ENCODE assay signal across 1 cellular context in the genomic region with DNA sequence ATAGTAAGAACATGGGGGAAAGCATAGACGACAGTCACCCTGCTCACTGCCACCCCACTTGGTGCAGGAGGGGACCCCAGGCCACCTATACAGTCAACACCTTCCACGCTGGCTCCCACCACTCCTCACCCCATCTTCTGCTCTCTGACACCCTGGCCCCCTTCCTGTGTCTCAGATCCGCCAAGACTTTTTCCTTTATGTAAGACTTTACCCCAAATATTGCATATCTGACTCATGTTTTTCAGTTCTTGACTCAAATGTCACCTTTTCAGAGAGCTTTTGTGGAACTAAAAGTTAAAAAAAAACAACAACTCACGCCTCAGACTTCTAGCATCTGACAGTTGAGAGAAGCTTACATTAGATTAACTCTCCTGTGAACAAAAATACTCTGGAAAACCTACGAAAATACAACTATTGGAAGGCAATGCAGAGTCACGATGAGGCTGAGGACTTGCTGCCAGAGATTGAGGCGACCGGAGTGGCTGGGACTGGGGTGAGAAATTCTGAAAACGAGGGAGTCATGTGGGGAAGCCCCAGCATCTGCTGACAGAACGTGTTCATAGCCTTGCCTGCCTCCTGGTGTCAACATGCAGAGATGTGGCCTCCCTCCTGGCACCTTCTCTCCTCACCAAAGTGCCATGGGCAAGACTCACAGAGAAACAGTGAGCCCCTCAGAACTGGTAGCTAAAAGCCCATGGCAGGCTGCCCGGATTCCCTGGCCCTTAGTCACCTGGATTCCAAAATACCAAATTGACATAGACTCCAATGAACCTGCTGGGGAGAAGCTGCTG.
A peak's percentile ranks its signal among the peaks of the same experiment; 100 is the strongest.
TF ChIP-seq lines count a peak whose summit lies in the region.

No MANE protein-coding gene starts in this region.

TF ChIP-seq in GM12878, 131 proteins besides CTCF, POLR2A, EP300 and RAD21 (continued from another document and continues in another):
- peak; percentile 56; the same call in 1 of the 2 replicates for TF ChIP-seq SPI1 (IDR thresholded peaks at IDR 0.05; ENCODE audit: borderline replicate concordance, insufficient read depth, low read depth, low read length)
- peak; percentile 58 for TF ChIP-seq IKZF1 (conservative IDR thresholded peaks at IDR 0.05)
- no peak; the same call in 1 of the 2 replicates for TF ChIP-seq TAF1 (IDR thresholded peaks at IDR 0.05; ENCODE audit: borderline replicate concordance, low read depth, low read length)
- TF ChIP-seq CREM (IDR thresholded peaks at IDR 0.05; ENCODE audit: low read depth), result peak; percentile 83
- TF ChIP-seq CBX5 (IDR thresholded peaks at IDR 0.05; ENCODE audit: low read depth), result no peak; the same call in 1 of the 2 replicates
- TF ChIP-seq SREBF1 (IDR thresholded peaks at IDR 0.05; ENCODE audit: low read length), result no peak
- no peak for TF ChIP-seq SUZ12 (IDR thresholded peaks at IDR 0.05; ENCODE audit: unreplicated experiment)
- TF ChIP-seq BCL11A (IDR thresholded peaks at IDR 0.05; ENCODE audit: low read depth, low read length), result peak; percentile 93
- TF ChIP-seq YY1 (IDR thresholded peaks at IDR 0.05; ENCODE audit: low read depth, low read length), result no peak
- TF ChIP-seq SRF (IDR thresholded peaks at IDR 0.05; ENCODE audit: low read depth in 2 of 2, low read length in 2 of 2), result 0 out of 4 replicates have a peak, but pooled peaks of 1 of the 2 experiments have one; percentile 23
- no peak for TF ChIP-seq NR2C1 (IDR thresholded peaks at IDR 0.05)
- peak in 1 of 2 experiments; percentile 80; a peak in 1 of 4 replicates for TF ChIP-seq ETV6 (conservative IDR thresholded peaks at IDR 0.05 in 1 of 2, IDR thresholded peaks at IDR 0.05 in 1 of 2; ENCODE audit: borderline replicate concordance in 1 of 2, low read depth in 1 of 2)
- TF ChIP-seq, protein P1, sequence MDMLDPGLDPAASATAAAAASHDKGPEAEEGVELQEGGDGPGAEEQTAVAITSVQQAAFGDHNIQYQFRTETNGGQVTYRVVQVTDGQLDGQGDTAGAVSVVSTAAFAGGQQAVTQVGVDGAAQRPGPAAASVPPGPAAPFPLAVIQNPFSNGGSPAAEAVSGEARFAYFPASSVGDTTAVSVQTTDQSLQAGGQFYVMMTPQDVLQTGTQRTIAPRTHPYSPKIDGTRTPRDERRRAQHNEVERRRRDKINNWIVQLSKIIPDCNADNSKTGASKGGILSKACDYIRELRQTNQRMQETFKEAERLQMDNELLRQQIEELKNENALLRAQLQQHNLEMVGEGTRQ (IDR thresholded peaks at IDR 0.05; ENCODE audit: borderline replicate concordance, low read depth, low read length), result no peak
- TF ChIP-seq SREBF2 (IDR thresholded peaks at IDR 0.05; ENCODE audit: low read length), result no peak
- TF ChIP-seq, protein P2, sequence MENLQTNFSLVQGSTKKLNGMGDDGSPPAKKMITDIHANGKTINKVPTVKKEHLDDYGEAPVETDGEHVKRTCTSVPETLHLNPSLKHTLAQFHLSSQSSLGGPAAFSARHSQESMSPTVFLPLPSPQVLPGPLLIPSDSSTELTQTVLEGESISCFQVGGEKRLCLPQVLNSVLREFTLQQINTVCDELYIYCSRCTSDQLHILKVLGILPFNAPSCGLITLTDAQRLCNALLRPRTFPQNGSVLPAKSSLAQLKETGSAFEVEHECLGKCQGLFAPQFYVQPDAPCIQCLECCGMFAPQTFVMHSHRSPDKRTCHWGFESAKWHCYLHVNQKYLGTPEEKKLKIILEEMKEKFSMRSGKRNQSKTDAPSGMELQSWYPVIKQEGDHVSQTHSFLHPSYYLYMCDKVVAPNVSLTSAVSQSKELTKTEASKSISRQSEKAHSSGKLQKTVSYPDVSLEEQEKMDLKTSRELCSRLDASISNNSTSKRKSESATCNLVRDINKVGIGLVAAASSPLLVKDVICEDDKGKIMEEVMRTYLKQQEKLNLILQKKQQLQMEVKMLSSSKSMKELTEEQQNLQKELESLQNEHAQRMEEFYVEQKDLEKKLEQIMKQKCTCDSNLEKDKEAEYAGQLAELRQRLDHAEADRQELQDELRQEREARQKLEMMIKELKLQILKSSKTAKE (IDR thresholded peaks at IDR 0.05; ENCODE audit: low read depth, poor library complexity, severe bottlenecking), result peak; percentile 72
- TF ChIP-seq FOXM1 (IDR thresholded peaks at IDR 0.05; ENCODE audit: low read depth, low read length), result peak; percentile 79
- TF ChIP-seq CEBPB (IDR thresholded peaks at IDR 0.05; ENCODE audit: borderline replicate concordance in 1 of 2, low read depth in 2 of 2, low read length in 2 of 2), result no peak
- no peak for TF ChIP-seq ZNF217 (IDR thresholded peaks at IDR 0.05)
- TF ChIP-seq FOXK2 (IDR thresholded peaks at IDR 0.05), result no peak
- TF ChIP-seq, protein P3, sequence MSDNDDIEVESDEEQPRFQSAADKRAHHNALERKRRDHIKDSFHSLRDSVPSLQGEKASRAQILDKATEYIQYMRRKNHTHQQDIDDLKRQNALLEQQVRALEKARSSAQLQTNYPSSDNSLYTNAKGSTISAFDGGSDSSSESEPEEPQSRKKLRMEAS (IDR thresholded peaks at IDR 0.05; ENCODE audit: low read depth, low read length), result no peak
- no peak for TF ChIP-seq KAT2A (conservative IDR thresholded peaks at IDR 0.05; ENCODE audit: control insufficient read depth, low read depth, low read length)
- TF ChIP-seq, protein P4, sequence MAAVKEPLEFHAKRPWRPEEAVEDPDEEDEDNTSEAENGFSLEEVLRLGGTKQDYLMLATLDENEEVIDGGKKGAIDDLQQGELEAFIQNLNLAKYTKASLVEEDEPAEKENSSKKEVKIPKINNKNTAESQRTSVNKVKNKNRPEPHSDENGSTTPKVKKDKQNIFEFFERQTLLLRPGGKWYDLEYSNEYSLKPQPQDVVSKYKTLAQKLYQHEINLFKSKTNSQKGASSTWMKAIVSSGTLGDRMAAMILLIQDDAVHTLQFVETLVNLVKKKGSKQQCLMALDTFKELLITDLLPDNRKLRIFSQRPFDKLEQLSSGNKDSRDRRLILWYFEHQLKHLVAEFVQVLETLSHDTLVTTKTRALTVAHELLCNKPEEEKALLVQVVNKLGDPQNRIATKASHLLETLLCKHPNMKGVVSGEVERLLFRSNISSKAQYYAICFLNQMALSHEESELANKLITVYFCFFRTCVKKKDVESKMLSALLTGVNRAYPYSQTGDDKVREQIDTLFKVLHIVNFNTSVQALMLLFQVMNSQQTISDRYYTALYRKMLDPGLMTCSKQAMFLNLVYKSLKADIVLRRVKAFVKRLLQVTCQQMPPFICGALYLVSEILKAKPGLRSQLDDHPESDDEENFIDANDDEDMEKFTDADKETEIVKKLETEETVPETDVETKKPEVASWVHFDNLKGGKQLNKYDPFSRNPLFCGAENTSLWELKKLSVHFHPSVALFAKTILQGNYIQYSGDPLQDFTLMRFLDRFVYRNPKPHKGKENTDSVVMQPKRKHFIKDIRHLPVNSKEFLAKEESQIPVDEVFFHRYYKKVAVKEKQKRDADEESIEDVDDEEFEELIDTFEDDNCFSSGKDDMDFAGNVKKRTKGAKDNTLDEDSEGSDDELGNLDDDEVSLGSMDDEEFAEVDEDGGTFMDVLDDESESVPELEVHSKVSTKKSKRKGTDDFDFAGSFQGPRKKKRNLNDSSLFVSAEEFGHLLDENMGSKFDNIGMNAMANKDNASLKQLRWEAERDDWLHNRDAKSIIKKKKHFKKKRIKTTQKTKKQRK (IDR thresholded peaks at IDR 0.05; ENCODE audit: low read depth, low read length), result no peak
- peak; percentile 77; the same call in 1 of the 2 replicates for TF ChIP-seq MTA2 (IDR thresholded peaks at IDR 0.05; ENCODE audit: low read depth)
- TF ChIP-seq, protein P5, sequence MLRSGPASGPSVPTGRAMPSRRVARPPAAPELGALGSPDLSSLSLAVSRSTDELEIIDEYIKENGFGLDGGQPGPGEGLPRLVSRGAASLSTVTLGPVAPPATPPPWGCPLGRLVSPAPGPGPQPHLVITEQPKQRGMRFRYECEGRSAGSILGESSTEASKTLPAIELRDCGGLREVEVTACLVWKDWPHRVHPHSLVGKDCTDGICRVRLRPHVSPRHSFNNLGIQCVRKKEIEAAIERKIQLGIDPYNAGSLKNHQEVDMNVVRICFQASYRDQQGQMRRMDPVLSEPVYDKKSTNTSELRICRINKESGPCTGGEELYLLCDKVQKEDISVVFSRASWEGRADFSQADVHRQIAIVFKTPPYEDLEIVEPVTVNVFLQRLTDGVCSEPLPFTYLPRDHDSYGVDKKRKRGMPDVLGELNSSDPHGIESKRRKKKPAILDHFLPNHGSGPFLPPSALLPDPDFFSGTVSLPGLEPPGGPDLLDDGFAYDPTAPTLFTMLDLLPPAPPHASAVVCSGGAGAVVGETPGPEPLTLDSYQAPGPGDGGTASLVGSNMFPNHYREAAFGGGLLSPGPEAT (IDR thresholded peaks at IDR 0.05; ENCODE audit: low read depth), result peak; percentile 70
- TF ChIP-seq, protein P6, sequence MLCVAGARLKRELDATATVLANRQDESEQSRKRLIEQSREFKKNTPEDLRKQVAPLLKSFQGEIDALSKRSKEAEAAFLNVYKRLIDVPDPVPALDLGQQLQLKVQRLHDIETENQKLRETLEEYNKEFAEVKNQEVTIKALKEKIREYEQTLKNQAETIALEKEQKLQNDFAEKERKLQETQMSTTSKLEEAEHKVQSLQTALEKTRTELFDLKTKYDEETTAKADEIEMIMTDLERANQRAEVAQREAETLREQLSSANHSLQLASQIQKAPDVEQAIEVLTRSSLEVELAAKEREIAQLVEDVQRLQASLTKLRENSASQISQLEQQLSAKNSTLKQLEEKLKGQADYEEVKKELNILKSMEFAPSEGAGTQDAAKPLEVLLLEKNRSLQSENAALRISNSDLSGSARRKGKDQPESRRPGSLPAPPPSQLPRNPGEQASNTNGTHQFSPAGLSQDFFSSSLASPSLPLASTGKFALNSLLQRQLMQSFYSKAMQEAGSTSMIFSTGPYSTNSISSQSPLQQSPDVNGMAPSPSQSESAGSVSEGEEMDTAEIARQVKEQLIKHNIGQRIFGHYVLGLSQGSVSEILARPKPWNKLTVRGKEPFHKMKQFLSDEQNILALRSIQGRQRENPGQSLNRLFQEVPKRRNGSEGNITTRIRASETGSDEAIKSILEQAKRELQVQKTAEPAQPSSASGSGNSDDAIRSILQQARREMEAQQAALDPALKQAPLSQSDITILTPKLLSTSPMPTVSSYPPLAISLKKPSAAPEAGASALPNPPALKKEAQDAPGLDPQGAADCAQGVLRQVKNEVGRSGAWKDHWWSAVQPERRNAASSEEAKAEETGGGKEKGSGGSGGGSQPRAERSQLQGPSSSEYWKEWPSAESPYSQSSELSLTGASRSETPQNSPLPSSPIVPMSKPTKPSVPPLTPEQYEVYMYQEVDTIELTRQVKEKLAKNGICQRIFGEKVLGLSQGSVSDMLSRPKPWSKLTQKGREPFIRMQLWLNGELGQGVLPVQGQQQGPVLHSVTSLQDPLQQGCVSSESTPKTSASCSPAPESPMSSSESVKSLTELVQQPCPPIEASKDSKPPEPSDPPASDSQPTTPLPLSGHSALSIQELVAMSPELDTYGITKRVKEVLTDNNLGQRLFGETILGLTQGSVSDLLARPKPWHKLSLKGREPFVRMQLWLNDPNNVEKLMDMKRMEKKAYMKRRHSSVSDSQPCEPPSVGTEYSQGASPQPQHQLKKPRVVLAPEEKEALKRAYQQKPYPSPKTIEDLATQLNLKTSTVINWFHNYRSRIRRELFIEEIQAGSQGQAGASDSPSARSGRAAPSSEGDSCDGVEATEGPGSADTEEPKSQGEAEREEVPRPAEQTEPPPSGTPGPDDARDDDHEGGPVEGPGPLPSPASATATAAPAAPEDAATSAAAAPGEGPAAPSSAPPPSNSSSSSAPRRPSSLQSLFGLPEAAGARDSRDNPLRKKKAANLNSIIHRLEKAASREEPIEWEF (IDR thresholded peaks at IDR 0.05; ENCODE audit: insufficient replicate concordance, low read depth, low read length), result no peak
- no peak for TF ChIP-seq ESRRA (IDR thresholded peaks at IDR 0.05; ENCODE audit: low read length)
- no peak for TF ChIP-seq RAD51 (IDR thresholded peaks at IDR 0.05)
- TF ChIP-seq MEF2B (IDR thresholded peaks at IDR 0.05; ENCODE audit: partially characterized antibody, poor library complexity, severe bottlenecking), result peak; percentile 37
- 0 out of 3 replicates have a peak, but pooled peaks have one; percentile 45 for TF ChIP-seq POU2F2 (IDR thresholded peaks at IDR 0.05; ENCODE audit: borderline replicate concordance, low read depth, low read length)
- peak; percentile 82 for TF ChIP-seq TCF12 (IDR thresholded peaks at IDR 0.05; ENCODE audit: low read depth, low read length)
- TF ChIP-seq TCF7 (IDR thresholded peaks at IDR 0.05; ENCODE audit: borderline replicate concordance), result no peak
- no peak for TF ChIP-seq ZSCAN29 (IDR thresholded peaks at IDR 0.05)
- TF ChIP-seq CHD2 (IDR thresholded peaks at IDR 0.05; ENCODE audit: borderline replicate concordance, low read depth, low read length), result no peak
- TF ChIP-seq IRF4 (IDR thresholded peaks at IDR 0.05; ENCODE audit: low read depth, low read length), result peak; percentile 92
- TF ChIP-seq IKZF2 (IDR thresholded peaks at IDR 0.05), result peak; percentile 65 to 77; a peak in 3 of 4 replicates
- TF ChIP-seq ATF7 (IDR thresholded peaks at IDR 0.05; ENCODE audit: low read depth), result peak; percentile 79
- TF ChIP-seq, protein P7, sequence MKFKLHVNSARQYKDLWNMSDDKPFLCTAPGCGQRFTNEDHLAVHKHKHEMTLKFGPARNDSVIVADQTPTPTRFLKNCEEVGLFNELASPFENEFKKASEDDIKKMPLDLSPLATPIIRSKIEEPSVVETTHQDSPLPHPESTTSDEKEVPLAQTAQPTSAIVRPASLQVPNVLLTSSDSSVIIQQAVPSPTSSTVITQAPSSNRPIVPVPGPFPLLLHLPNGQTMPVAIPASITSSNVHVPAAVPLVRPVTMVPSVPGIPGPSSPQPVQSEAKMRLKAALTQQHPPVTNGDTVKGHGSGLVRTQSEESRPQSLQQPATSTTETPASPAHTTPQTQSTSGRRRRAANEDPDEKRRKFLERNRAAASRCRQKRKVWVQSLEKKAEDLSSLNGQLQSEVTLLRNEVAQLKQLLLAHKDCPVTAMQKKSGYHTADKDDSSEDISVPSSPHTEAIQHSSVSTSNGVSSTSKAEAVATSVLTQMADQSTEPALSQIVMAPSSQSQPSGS (IDR thresholded peaks at IDR 0.05; ENCODE audit: low read length), result peak; percentile 90
- peak; percentile 61 for TF ChIP-seq SP1 (IDR thresholded peaks at IDR 0.05; ENCODE audit: low read depth, low read length)
- TF ChIP-seq EED (IDR thresholded peaks at IDR 0.05; ENCODE audit: low read depth), result peak; percentile 85
- no peak for TF ChIP-seq LARP7 (IDR thresholded peaks at IDR 0.05)
- no peak for TF ChIP-seq SUPT20H (IDR thresholded peaks at IDR 0.05; ENCODE audit: borderline replicate concordance, control insufficient read depth, low read depth, low read length)
- peak; percentile 90 for TF ChIP-seq RUNX3 (IDR thresholded peaks at IDR 0.05; ENCODE audit: low read length)
- TF ChIP-seq TCF3 (IDR thresholded peaks at IDR 0.05; ENCODE audit: borderline replicate concordance, insufficient read depth, low read depth, low read length), result peak; percentile 85; the same call in 1 of the 2 replicates
- no peak for TF ChIP-seq ZNF24 (IDR thresholded peaks at IDR 0.05)
- no peak for TF ChIP-seq RCOR1 (conservative IDR thresholded peaks at IDR 0.05; ENCODE audit: low read depth, low read length)
- TF ChIP-seq PAX5 (IDR thresholded peaks at IDR 0.05; ENCODE audit: borderline replicate concordance, low read depth, low read length), result peak; percentile 71; the same call in 1 of the 2 replicates
- TF ChIP-seq, protein P8, sequence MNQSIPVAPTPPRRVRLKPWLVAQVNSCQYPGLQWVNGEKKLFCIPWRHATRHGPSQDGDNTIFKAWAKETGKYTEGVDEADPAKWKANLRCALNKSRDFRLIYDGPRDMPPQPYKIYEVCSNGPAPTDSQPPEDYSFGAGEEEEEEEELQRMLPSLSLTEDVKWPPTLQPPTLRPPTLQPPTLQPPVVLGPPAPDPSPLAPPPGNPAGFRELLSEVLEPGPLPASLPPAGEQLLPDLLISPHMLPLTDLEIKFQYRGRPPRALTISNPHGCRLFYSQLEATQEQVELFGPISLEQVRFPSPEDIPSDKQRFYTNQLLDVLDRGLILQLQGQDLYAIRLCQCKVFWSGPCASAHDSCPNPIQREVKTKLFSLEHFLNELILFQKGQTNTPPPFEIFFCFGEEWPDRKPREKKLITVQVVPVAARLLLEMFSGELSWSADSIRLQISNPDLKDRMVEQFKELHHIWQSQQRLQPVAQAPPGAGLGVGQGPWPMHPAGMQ (IDR thresholded peaks at IDR 0.05; ENCODE audit: borderline replicate concordance), result no peak
